In the genomic region with DNA sequence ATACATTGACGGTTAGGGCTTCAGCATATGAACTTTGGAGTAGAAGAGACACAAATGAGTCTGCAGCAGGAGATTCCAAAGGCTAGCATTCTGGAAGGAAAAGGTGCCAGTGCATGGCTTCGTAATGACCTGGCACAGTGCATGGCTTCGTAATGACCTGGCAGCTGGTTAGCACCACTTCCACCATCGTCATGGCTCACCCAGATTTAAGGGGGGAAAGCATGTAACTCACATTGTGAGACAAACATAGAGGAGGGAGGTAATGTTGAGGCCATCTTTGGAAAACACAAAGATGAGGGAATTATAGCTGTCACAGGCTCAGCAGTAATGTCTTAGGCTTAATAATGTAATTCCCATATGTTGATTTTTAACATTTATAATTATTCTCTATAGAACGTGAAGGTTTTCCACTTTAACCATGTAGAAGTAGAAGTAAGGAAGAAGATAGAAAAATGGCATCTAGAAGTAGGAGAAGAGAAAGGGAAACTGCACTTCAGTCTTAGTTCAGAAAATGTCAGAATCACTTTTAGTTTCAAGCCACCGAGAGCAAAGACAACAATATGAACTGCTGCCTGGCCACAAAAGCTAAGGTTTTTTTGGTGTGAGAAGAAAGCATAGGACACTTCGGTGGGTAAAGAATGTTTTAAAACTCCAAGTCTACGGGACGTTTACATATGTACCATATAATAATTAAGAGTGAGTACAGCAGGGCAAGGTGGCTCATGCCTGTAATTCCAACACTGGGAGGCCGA, we compare ENCODE assay signal across 11 cellular contexts. TPM values are rescaled to one million over a fixed set of nuclear protein-coding genes. Genes with fewer than 3 reads are reported as not detected.
DNase-seq lines count a peak whose midpoint lies in the region; ATAC-seq, FAIRE-seq and TF ChIP-seq lines count a peak whose summit lies in the region.
"Had no signal": no experiment of that assay in that cellular context is flagged by ENCODE, and none has a peak within 500 bp of the region (broad histone marks: within the 10 kb centered on the region; RNA-seq: fewer than 3 reads in every experiment).

No MANE protein-coding gene starts in this region.

- peaks cover 15% of the 10 kb centered on the region for H3K23me2 ChIP-seq in H1 (ENCODE audit: low read depth, low read length)

- no peaks in the 10 kb centered on the region; a peak in 1 of 8 replicates for H3K36me3 ChIP-seq in H1 (ENCODE audit: control insufficient read depth in 2 of 4, insufficient read depth in 4 of 4, low read length in 3 of 4)
- no peaks in the 10 kb centered on the region for H3K36me3 ChIP-seq in CD4-positive, alpha-beta memory T cell (ENCODE audit: insufficient read depth, low read length)
- H3K36me3 ChIP-seq in CD8-positive, alpha-beta T cell (ENCODE audit: insufficient read depth, low read length) = no peaks in the 10 kb centered on the region

- H2BK5ac ChIP-seq in H1 (ENCODE audit: low read depth, low read length) = no peak overlapping the region

- H4K5ac ChIP-seq in H1 (ENCODE audit: insufficient read length, low read depth, low read length) = no peak overlapping the region

- no peak overlapping the region for H3K4me2 ChIP-seq in H1 (ENCODE audit: insufficient read depth in 1 of 2, low read depth in 2 of 2, low read length in 2 of 2)

- H3K36me3 Mint-ChIP-seq in CD4-positive, alpha-beta memory T cell = no peaks in the 10 kb centered on the region
- no peaks in the 10 kb centered on the region for H3K36me3 Mint-ChIP-seq in CD8-positive, alpha-beta T cell

- H4K8ac ChIP-seq in H1 (ENCODE audit: extremely low read depth, insufficient read depth, low read length) = no peak overlapping the region

- H3K4me3 ChIP-seq in H1 (ENCODE audit: extremely low read depth in 1 of 4, insufficient read depth in 2 of 4, low read depth in 3 of 4, low read length in 4 of 4) (no peak overlapping the region), coronary artery (no peak overlapping the region)
- no peak overlapping the region for H3K4me3 ChIP-seq in CD4-positive, alpha-beta memory T cell (ENCODE audit: low read length in 2 of 2)
- H3K4me3 ChIP-seq in CD8-positive, alpha-beta T cell (ENCODE audit: low read depth, low read length) = no peak overlapping the region

- TF ChIP-seq EP300 in H1 (IDR thresholded peaks at IDR 0.05; ENCODE audit: borderline replicate concordance in 1 of 2, low read depth in 2 of 2, low read length in 2 of 2) = no peak

- TF ChIP-seq CTCF in GM10248 (IDR thresholded peaks at IDR 0.05; ENCODE audit: control extremely low read depth, extremely low read depth, low read depth, missing control alignments) (no peak), H1 (IDR thresholded peaks at IDR 0.05; ENCODE audit: control extremely low read depth in 1 of 3, insufficient read depth in 1 of 3, low read depth in 1 of 3, low read length in 3 of 3) (no peak), coronary artery (IDR thresholded peaks at IDR 0.05) (no peak)
- no peak for TF ChIP-seq CTCF in CD8-positive, alpha-beta T cell (IDR thresholded peaks at IDR 0.05)

- POLR2A ChIA-PET in GM10248 (lab: Yijun Ruan, JAX) (no interaction called here), H1 (lab: Charles Lee; ENCODE audit: partially characterized antibody) (interaction anchor here (0.7 to 1.1 kb wide), 3 partner anchors 9 to 25 kb away, joined by 3 to 5 read pairs (median 3); no protein-coding TSS in a partner anchor)
- POLR2A ChIA-PET in CD4-positive, alpha-beta memory T cell (lab: Charles Lee; ENCODE audit: partially characterized antibody) = no interaction called here
- POLR2A ChIA-PET in CD8-positive, alpha-beta T cell (lab: Charles Lee) = no interaction called here

- no peak overlapping the region for H2BK20ac ChIP-seq in H1 (ENCODE audit: low read length)

- no peak overlapping the region for H3K23ac ChIP-seq in H1 (ENCODE audit: insufficient read length)

- H3K9me3 ChIP-seq in H1 (ENCODE audit: insufficient read depth in 2 of 2, low read depth in 1 of 2, low read length in 1 of 2) = peaks cover 0 to 4% of the 10 kb centered on the region in 2 experiments; a peak in 1 of 4 replicates
- no peaks in the 10 kb centered on the region for H3K9me3 ChIP-seq in CD4-positive, alpha-beta memory T cell (ENCODE audit: control insufficient read depth in 1 of 2, low read length in 2 of 2)
- H3K9me3 ChIP-seq in CD8-positive, alpha-beta T cell (ENCODE audit: low read length) = no peaks in the 10 kb centered on the region

- 89% methylated on average over 10 of the region's 10 CpGs; no CpG with 5 or more reads in 1 of the 2 experiments for WGBS in H1 (ENCODE audit: extremely low coverage in 1 of 2, insufficient coverage in 1 of 2, insufficient read length in 1 of 2, insufficient replicate concordance in 2 of 2, low coverage in 1 of 2, low lambda C conversion rate in 2 of 2, missing lambda C conversion rate in 1 of 2), 2 experiments

- peaks cover 0 to 12% (median 5%) of the 10 kb centered on the region in 4 donors for H3K4me1 Mint-ChIP-seq in CD4-positive, alpha-beta memory T cell
- H3K4me1 Mint-ChIP-seq in CD8-positive, alpha-beta T cell (ENCODE audit: low read depth) = peaks cover 9% of the 10 kb centered on the region

- H4K20me1 ChIP-seq in H1 (replicated peaks in 1 of 2; ENCODE audit: control insufficient read depth in 1 of 2, insufficient read depth in 2 of 2, low read length in 2 of 2) = peaks cover 0 to 12% of the 10 kb centered on the region in 2 experiments

- no peak overlapping the region for H4K91ac ChIP-seq in H1 (replicated peaks; ENCODE audit: insufficient read length, low read length)

- CTCF ChIA-PET in GM10248 (lab: Yijun Ruan, JAX) = interaction anchor here (1.3 to 1.8 kb wide), 3 partner anchors 11 to 42 kb away, joined by 3 to 4 read pairs (median 3); no protein-coding TSS in a partner anchor
- CTCF ChIA-PET in H1 (lab: Charles Lee; ENCODE audit: partially characterized antibody) = interaction anchor here (0.7 to 1.4 kb wide), 4 partner anchors 11 to 103 kb away, joined by 3 to 4 read pairs (median 3); no protein-coding TSS in a partner anchor
- CTCF ChIA-PET in CD4-positive, alpha-beta memory T cell (lab: Charles Lee; ENCODE audit: partially characterized antibody) = no interaction called here
- CTCF ChIA-PET in CD8-positive, alpha-beta T cell (lab: Charles Lee) = no interaction called here

- no peak overlapping the region for H2BK15ac ChIP-seq in H1 (ENCODE audit: low read length)

- H3K4ac ChIP-seq in H1 (replicated peaks; ENCODE audit: insufficient read length, low read depth, low read length) = no peak overlapping the region

- no peaks in the 10 kb centered on the region for H3K79me2 ChIP-seq in H1 (ENCODE audit: control insufficient read depth in 1 of 2, insufficient read depth in 2 of 2, low read length in 2 of 2)

- no peak overlapping the region for H3K18ac ChIP-seq in H1 (ENCODE audit: extremely low read depth, low read length)

- H3K4me3 Mint-ChIP-seq in CD4-positive, alpha-beta memory T cell = no peak overlapping the region
- H3K4me3 Mint-ChIP-seq in CD8-positive, alpha-beta T cell = no peak overlapping the region

- ATAC-seq in GM19452 (IDR thresholded peaks at IDR 0.05; ENCODE audit: unreplicated experiment) = peak; percentile 59
- peak; percentile 38 for ATAC-seq in HG03565 (IDR thresholded peaks at IDR 0.05; ENCODE audit: unreplicated experiment)
- ATAC-seq in HG02642 (IDR thresholded peaks at IDR 0.05; ENCODE audit: poor library complexity, unreplicated experiment) = no peak
- ATAC-seq in CD8-positive, alpha-beta T cell = no peak

- H3K27me3 Mint-ChIP-seq in CD4-positive, alpha-beta memory T cell = peaks cover 3% of the 10 kb centered on the region in 2 donors
- peaks cover 4% of the 10 kb centered on the region for H3K27me3 Mint-ChIP-seq in CD8-positive, alpha-beta T cell (ENCODE audit: low read depth)

- H2BK120ac ChIP-seq in H1 (replicated peaks; ENCODE audit: low read depth, low read length) = no peak overlapping the region

- H3K27ac ChIP-seq in H1 (ENCODE audit: low read depth, low read length) (no peak overlapping the region), coronary artery (no peak overlapping the region)
- no peak overlapping the region for H3K27ac ChIP-seq in CD4-positive, alpha-beta memory T cell (ENCODE audit: low read depth, low read length)
- no peak overlapping the region for H3K27ac ChIP-seq in CD8-positive, alpha-beta T cell (ENCODE audit: low read depth, low read length)

- no peak for TF ChIP-seq RAD21 in H1 (IDR thresholded peaks at IDR 0.05 in 1 of 2, conservative IDR thresholded peaks at IDR 0.05 in 1 of 2; ENCODE audit: low read depth in 2 of 2, low read length in 2 of 2)

- no peak overlapping the region for H2AK5ac ChIP-seq in H1 (ENCODE audit: low read depth, low read length)

- FAIRE-seq in H1 (lab: Jason Lieb, UNC) = no peak
- FAIRE-seq: islet of Langerhans had no signal

- H3K14ac ChIP-seq in H1 (ENCODE audit: insufficient read length) = no peak overlapping the region

- H3K27me3 ChIP-seq in H1 (replicated peaks in 1 of 4; ENCODE audit: control insufficient read depth in 3 of 4, extremely low read depth in 1 of 4, insufficient read depth in 3 of 4, low read length in 3 of 4) = peaks cover 0 to 4% (median 0%) of the 10 kb centered on the region in 4 experiments; a peak in 2 of 7 replicates
- H3K27me3 ChIP-seq in CD4-positive, alpha-beta memory T cell (ENCODE audit: insufficient read depth, low read length) = no peaks in the 10 kb centered on the region
- no peaks in the 10 kb centered on the region for H3K27me3 ChIP-seq in CD8-positive, alpha-beta T cell (ENCODE audit: insufficient read depth, low read length)

- H3K27ac Mint-ChIP-seq in CD4-positive, alpha-beta memory T cell = peak overlapping the region in 1 of 7 donors; percentile 14
- H3K27ac Mint-ChIP-seq in CD8-positive, alpha-beta T cell = no peak overlapping the region

- DNase-seq in GM10248 (ENCODE audit: extremely low spot score) (peak; percentile 75), H1 (ENCODE audit: low read depth in 1 of 2, low spot score in 2 of 2) (no peak), coronary artery (ENCODE audit: low spot score) (no peak)
- no peak for DNase-seq in CD4-positive, alpha-beta memory T cell
- no peak for DNase-seq in CD8-positive, alpha-beta T cell
- DNase-seq: NCI-H1092 treated with DMSO at 0.1 percent for 48 hours; stimulated activated CD4-positive, alpha-beta T cell treated with anti-CD3 and anti-CD28 coated beads, Interleukin-2, amount 100 ng/mL, for 24 hours had no signal

- H2AFZ ChIP-seq in H1 (ENCODE audit: low read length) = no peak overlapping the region

- intact Hi-C loops in CD4-positive, alpha-beta memory T cell (cut with micrococcal nuclease) = no loop called here
- intact Hi-C loops in CD8-positive, alpha-beta T cell (cut with DNase I, micrococcal nuclease) = loop anchor here in 1 of 2 experiments (5.0 kb wide), 1 partner anchor 363 kb away; a partner anchor contains a TSS

- H3K56ac ChIP-seq in H1 (replicated peaks; ENCODE audit: insufficient read length, low read depth, low read length) = no peak overlapping the region

- H3K4me1 ChIP-seq in H1 (replicated peaks in 1 of 4; ENCODE audit: control insufficient read depth in 3 of 4, insufficient read depth in 4 of 4, low read length in 3 of 4) = no peaks in the 10 kb centered on the region
- no peaks in the 10 kb centered on the region for H3K4me1 ChIP-seq in CD4-positive, alpha-beta memory T cell (ENCODE audit: insufficient read depth, low read length)
- no peaks in the 10 kb centered on the region for H3K4me1 ChIP-seq in CD8-positive, alpha-beta T cell (ENCODE audit: insufficient read depth, low read length)

- H3K9me3 Mint-ChIP-seq in CD4-positive, alpha-beta memory T cell = peaks cover 0 to 1% (median 0%) of the 10 kb centered on the region in 8 donors
- no peaks in the 10 kb centered on the region for H3K9me3 Mint-ChIP-seq in CD8-positive, alpha-beta T cell

- no peak for TF ChIP-seq POLR2A in H1 (IDR thresholded peaks at IDR 0.05; ENCODE audit: control extremely low read depth in 1 of 2, low read depth in 2 of 2, low read length in 2 of 2)

- H3K9ac ChIP-seq in H1 (replicated peaks in 1 of 4; ENCODE audit: extremely low read depth in 1 of 4, low read depth in 3 of 4, low read length in 3 of 4) = no peak overlapping the region

- H3K79me1 ChIP-seq in H1 (ENCODE audit: low read depth, low read length) = no peaks in the 10 kb centered on the region

- H2BK12ac ChIP-seq in H1 (ENCODE audit: low read depth, low read length) = no peak overlapping the region

RNA-seq across cellular contexts. Expression of a gene that starts 6.8 kb away (rescaled TPM):
- total RNA-seq in H1 (2021; fragmentation: NEBNext Ultra II Directional; extraction: Animal tissue kit (Norgen Biotek cat#: 25700)) = 159 and 162 TPM in 2 replicates
- polyA plus RNA-seq in H1 (2011; rRNA removed) = 546 and 743 TPM in 2 replicates
- polyA plus RNA-seq in H1 (2011; cell fraction: cytosol; rRNA removed) = 422 TPM
- 1,385 TPM for polyA plus RNA-seq in H1 (2011; cell fraction: nucleus; rRNA removed)
- polyA plus RNA-seq in H1 (2012, experiment 1 of 2) = 179 to 242 TPM (median 225 TPM) in 4 replicates
- polyA plus RNA-seq in H1 (2012, experiment 2 of 2) = 236 TPM
- polyA plus RNA-seq in H1 (2013, experiment 1 of 2) = 117 TPM
- 108 TPM for polyA plus RNA-seq in H1 (2013, experiment 2 of 2)
- polyA minus RNA-seq in H1 (2011; rRNA and poly(A)+ RNA removed) = 256 and 338 TPM in 2 replicates
- 108 TPM for polyA minus RNA-seq in H1 (2011; cell fraction: cytosol; rRNA and poly(A)+ RNA removed)
- 190 TPM for polyA minus RNA-seq in H1 (2011; cell fraction: nucleus; rRNA and poly(A)+ RNA removed)
- 100 to 1,000 TPM; 178 to 182 TPM for total RNA-seq in CD4-positive, alpha-beta memory T cell
- polyA plus RNA-seq in CD4-positive, alpha-beta memory T cell = 10 to 100 TPM; 88.6 to 88.7 TPM
- 10 to 100 TPM; 58.7 to 66.4 TPM for total RNA-seq in CD8-positive, alpha-beta T cell

RNA-seq across cellular contexts. Expression of a gene that starts 43.4 kb away (rescaled TPM):
- 33.7 and 34.7 TPM in 2 replicates for total RNA-seq in H1 (2021; fragmentation: NEBNext Ultra II Directional; extraction: Animal tissue kit (Norgen Biotek cat#: 25700))
- polyA plus RNA-seq in H1 (2011; rRNA removed) = 37.6 and 47.9 TPM in 2 replicates
- 33.5 TPM for polyA plus RNA-seq in H1 (2011; cell fraction: cytosol; rRNA removed)
- polyA plus RNA-seq in H1 (2011; cell fraction: nucleus; rRNA removed) = 50.2 TPM
- polyA plus RNA-seq in H1 (2012, experiment 1 of 2) = 18.3 to 27.4 TPM (median 25.2 TPM) in 4 replicates
- polyA plus RNA-seq in H1 (2012, experiment 2 of 2) = 30.5 TPM
- polyA plus RNA-seq in H1 (2013, experiment 1 of 2) = 25.1 TPM
- polyA plus RNA-seq in H1 (2013, experiment 2 of 2) = 24.1 TPM
- polyA minus RNA-seq in H1 (2011; rRNA and poly(A)+ RNA removed) = 14.2 and 14.4 TPM in 2 replicates
- polyA minus RNA-seq in H1 (2011; cell fraction: cytosol; rRNA and poly(A)+ RNA removed) = 13.2 TPM
- polyA minus RNA-seq in H1 (2011; cell fraction: nucleus; rRNA and poly(A)+ RNA removed) = 12.3 TPM
- not detected for total RNA-seq in CD4-positive, alpha-beta memory T cell
- polyA plus RNA-seq in CD4-positive, alpha-beta memory T cell = not detected
- not detected for total RNA-seq in CD8-positive, alpha-beta T cell

Comparison
In these comparisons a context has a peak if more than half of its experiments do, and no peak if none do; other contexts are left out.
1. ATAC-seq: peak in GM19452 (single experiment) and HG03565 (single experiment); none in HG02642 (single experiment) and CD8-positive, alpha-beta T cell (single experiment).
2. RNA of a gene that starts 43.4 kb away (total RNA-seq): 33.7 to 34.7 TPM in H1; not detected in CD4-positive, alpha-beta memory T cell and not detected in CD8-positive, alpha-beta T cell; every median in the first group is over 10 times any median in the second.
3. CTCF ChIA-PET loops: an anchor here in GM10248 (1.3 to 1.8 kb wide) and H1 (0.7 to 1.4 kb wide); none called in CD4-positive, alpha-beta memory T cell and CD8-positive, alpha-beta T cell.